ENCODE assay signal across 17 cellular contexts in genomic region chr3:126125341-126125740, GRCh38. TPM values are rescaled to one million over a fixed set of nuclear protein-coding genes. Genes with fewer than 3 reads are reported as not detected.
DNase-seq lines count a peak whose midpoint lies in the region; ATAC-seq and TF ChIP-seq lines count a peak whose summit lies in the region.
"Had no signal": no experiment of that assay in that cellular context is flagged by ENCODE, and none has a peak within 500 bp of the region (broad histone marks: within the 10 kb centered on the region; RNA-seq: fewer than 3 reads in every experiment).

No MANE protein-coding gene starts in this region.

- no peaks in the 10 kb centered on the region for H3K4me1 Mint-ChIP-seq in activated naive CD8-positive, alpha-beta T cell treated with anti-CD3 and anti-CD28 coated beads, Interleukin-2, amount 10 ng/mL, durations not matched to agents 7 days and 5 days
- no peaks in the 10 kb centered on the region for H3K4me1 Mint-ChIP-seq in activated naive CD8-positive, alpha-beta T cell treated with anti-CD3 and anti-CD28 coated beads for 36 hours
- no peaks in the 10 kb centered on the region for H3K4me1 Mint-ChIP-seq in natural killer cell
- H3K4me1 Mint-ChIP-seq in type B pancreatic cell (ENCODE audit: unreplicated experiment): no peaks in the 10 kb centered on the region
- H3K4me1 Mint-ChIP-seq: activated CD4-positive, alpha-beta T cell treated with anti-CD3 and anti-CD28 coated beads for 36 hours; activated naive CD4-positive, alpha-beta T cell treated with anti-CD3 and anti-CD28 coated beads, Interleukin-2, amount 50 U/mL, for 24 hours; neural crest cell had no signal

- no peak overlapping the region for H3K27ac Mint-ChIP-seq in activated naive CD8-positive, alpha-beta T cell treated with anti-CD3 and anti-CD28 coated beads, Interleukin-2, amount 10 ng/mL, durations not matched to agents 7 days and 5 days
- no peak overlapping the region for H3K27ac Mint-ChIP-seq in activated naive CD8-positive, alpha-beta T cell treated with anti-CD3 and anti-CD28 coated beads for 36 hours
- H3K27ac Mint-ChIP-seq in natural killer cell: no peak overlapping the region
- H3K27ac Mint-ChIP-seq in type B pancreatic cell: no peak overlapping the region
- H3K27ac Mint-ChIP-seq: activated CD4-positive, alpha-beta T cell treated with anti-CD3 and anti-CD28 coated beads for 36 hours; activated naive CD4-positive, alpha-beta T cell treated with anti-CD3 and anti-CD28 coated beads, Interleukin-2, amount 50 U/mL, for 24 hours; CD8-positive, alpha-beta T cell had no signal

- no peak for TF ChIP-seq CTCF in natural killer cell (IDR thresholded peaks at IDR 0.05)
- no peak for TF ChIP-seq CTCF in type B pancreatic cell (conservative IDR thresholded peaks at IDR 0.05)

- no peaks in the 10 kb centered on the region for H3K36me3 Mint-ChIP-seq in activated naive CD8-positive, alpha-beta T cell treated with anti-CD3 and anti-CD28 coated beads, Interleukin-2, amount 10 ng/mL, durations not matched to agents 7 days and 5 days
- no peaks in the 10 kb centered on the region for H3K36me3 Mint-ChIP-seq in activated naive CD8-positive, alpha-beta T cell treated with anti-CD3 and anti-CD28 coated beads for 36 hours
- H3K36me3 Mint-ChIP-seq in natural killer cell: no peaks in the 10 kb centered on the region
- no peaks in the 10 kb centered on the region for H3K36me3 Mint-ChIP-seq in type B pancreatic cell
- H3K36me3 Mint-ChIP-seq: activated naive CD4-positive, alpha-beta T cell treated with anti-CD3 and anti-CD28 coated beads, Interleukin-2, amount 50 U/mL, for 24 hours; CD8-positive, alpha-beta T cell had no signal

- peaks cover 9% of the 10 kb centered on the region for H3K27me3 Mint-ChIP-seq in activated naive CD8-positive, alpha-beta T cell treated with anti-CD3 and anti-CD28 coated beads, Interleukin-2, amount 10 ng/mL, durations not matched to agents 7 days and 5 days
- no peaks in the 10 kb centered on the region for H3K27me3 Mint-ChIP-seq in activated naive CD8-positive, alpha-beta T cell treated with anti-CD3 and anti-CD28 coated beads for 36 hours
- H3K27me3 Mint-ChIP-seq in natural killer cell (ENCODE audit: low read depth in 2 of 2): peaks cover 5 to 17% of the 10 kb centered on the region in 2 donors
- no peaks in the 10 kb centered on the region for H3K27me3 Mint-ChIP-seq in type B pancreatic cell

- POLR2A ChIA-PET in activated naive CD8-positive, alpha-beta T cell treated with anti-CD3 and anti-CD28 coated beads, Interleukin-2, amount 10 ng/mL, durations not matched to agents 7 days and 5 days (lab: Charles Lee): no interaction called here

- DNase-seq in activated naive CD8-positive, alpha-beta T cell treated with anti-CD3 and anti-CD28 coated beads, Interleukin-2, amount 10 ng/mL, durations not matched to agents 7 days and 5 days: peak; percentile 5
- no peak for DNase-seq in activated naive CD8-positive, alpha-beta T cell treated with anti-CD3 and anti-CD28 coated beads for 36 hours
- DNase-seq in ecto neural progenitor cell (ENCODE audit: low spot score) (peak; percentile 37), natural killer cell (peak; percentile 4), type B pancreatic cell (ENCODE audit: extremely low spot score, unreplicated experiment) (peak; percentile 54), AG08395 (ENCODE audit: low spot score) (no peak)
- no peak for DNase-seq in central memory CD4-positive, alpha-beta T cell
- DNase-seq: activated CD4-positive, alpha-beta T cell treated with anti-CD3 and anti-CD28 coated beads for 36 hours; DND-41; midbrain; NCI-H1436; NCI-H2171; T-helper 2 cell had no signal

- intact Hi-C loops in natural killer cell (cut with micrococcal nuclease): no loop called here

- H3K4me3 Mint-ChIP-seq in activated naive CD8-positive, alpha-beta T cell treated with anti-CD3 and anti-CD28 coated beads, Interleukin-2, amount 10 ng/mL, durations not matched to agents 7 days and 5 days: no peak overlapping the region
- no peak overlapping the region for H3K4me3 Mint-ChIP-seq in activated naive CD8-positive, alpha-beta T cell treated with anti-CD3 and anti-CD28 coated beads for 36 hours
- H3K4me3 Mint-ChIP-seq in natural killer cell (no peak overlapping the region), type B pancreatic cell (no peak overlapping the region)
- H3K4me3 Mint-ChIP-seq: activated CD4-positive, alpha-beta T cell treated with anti-CD3 and anti-CD28 coated beads for 36 hours; activated naive CD4-positive, alpha-beta T cell treated with anti-CD3 and anti-CD28 coated beads, Interleukin-2, amount 50 U/mL, for 24 hours; CD8-positive, alpha-beta T cell; neural crest cell had no signal

- ATAC-seq in activated naive CD8-positive, alpha-beta T cell treated with anti-CD3 and anti-CD28 coated beads, Interleukin-2, amount 10 ng/mL, durations not matched to agents 7 days and 5 days (ENCODE audit: low read depth): no peak
- no peak for ATAC-seq in natural killer cell
- ATAC-seq in HG03097 (IDR thresholded peaks at IDR 0.05; ENCODE audit: low FRiP score, unreplicated experiment): no peak
- ATAC-seq: activated CD4-positive, alpha-beta T cell treated with anti-CD3 and anti-CD28 coated beads for 36 hours; CD8-positive, alpha-beta T cell had no signal

- no peaks in the 10 kb centered on the region for H3K9me3 Mint-ChIP-seq in activated naive CD8-positive, alpha-beta T cell treated with anti-CD3 and anti-CD28 coated beads, Interleukin-2, amount 10 ng/mL, durations not matched to agents 7 days and 5 days
- H3K9me3 Mint-ChIP-seq in activated naive CD8-positive, alpha-beta T cell treated with anti-CD3 and anti-CD28 coated beads for 36 hours: no peaks in the 10 kb centered on the region
- H3K9me3 Mint-ChIP-seq in natural killer cell (no peaks in the 10 kb centered on the region), type B pancreatic cell (no peaks in the 10 kb centered on the region)
- H3K9me3 Mint-ChIP-seq: activated naive CD4-positive, alpha-beta T cell treated with anti-CD3 and anti-CD28 coated beads, Interleukin-2, amount 50 U/mL, for 24 hours; CD8-positive, alpha-beta T cell; neural crest cell had no signal

RNA-seq across cellular contexts. Expression of gene SLC41A3, which starts 41.4 kb away (rescaled TPM):
- total RNA-seq in activated naive CD8-positive, alpha-beta T cell treated with anti-CD3 and anti-CD28 coated beads, Interleukin-2, amount 10 ng/mL, durations not matched to agents 7 days and 5 days: 10 to 100 TPM; 32.2 to 32.4 TPM
- total RNA-seq in activated naive CD8-positive, alpha-beta T cell treated with anti-CD3 and anti-CD28 coated beads for 36 hours: 10 to 100 TPM; 26.6 to 30.7 TPM
- total RNA-seq in natural killer cell: 10 to 100 TPM; 24.2 to 29.6 (median 27.1) TPM
- 53.6 and 56.4 TPM in 2 replicates for total RNA-seq in type B pancreatic cell (ENCODE audit: low replicate concordance)

RNA-seq across cellular contexts. Expression of gene ALDH1L1, which starts 55.0 kb away (rescaled TPM):
- not detected for total RNA-seq in activated naive CD8-positive, alpha-beta T cell treated with anti-CD3 and anti-CD28 coated beads, Interleukin-2, amount 10 ng/mL, durations not matched to agents 7 days and 5 days
- not detected for total RNA-seq in activated naive CD8-positive, alpha-beta T cell treated with anti-CD3 and anti-CD28 coated beads for 36 hours
- total RNA-seq in natural killer cell (not detected), type B pancreatic cell (ENCODE audit: low replicate concordance) (5.0 and 10.2 TPM in 2 replicates)
- total RNA-seq: CD8-positive, alpha-beta T cell had no signal

Comparison
In these comparisons a context has a peak if more than half of its experiments do, and no peak if none do; other contexts are left out.
1. DNase-seq: peak in activated naive CD8-positive, alpha-beta T cell treated with anti-CD3 and anti-CD28 coated beads, Interleukin-2, amount 10 ng/mL, durations not matched to agents 7 days and 5 days (single experiment), ecto neural progenitor cell (single experiment), natural killer cell (single experiment) and type B pancreatic cell (single experiment); none in activated naive CD8-positive, alpha-beta T cell treated with anti-CD3 and anti-CD28 coated beads for 36 hours (single experiment), central memory CD4-positive, alpha-beta T cell (single experiment) and AG08395 (single experiment).